8 cellular contexts compared by ENCODE assay signal in the genomic region with DNA sequence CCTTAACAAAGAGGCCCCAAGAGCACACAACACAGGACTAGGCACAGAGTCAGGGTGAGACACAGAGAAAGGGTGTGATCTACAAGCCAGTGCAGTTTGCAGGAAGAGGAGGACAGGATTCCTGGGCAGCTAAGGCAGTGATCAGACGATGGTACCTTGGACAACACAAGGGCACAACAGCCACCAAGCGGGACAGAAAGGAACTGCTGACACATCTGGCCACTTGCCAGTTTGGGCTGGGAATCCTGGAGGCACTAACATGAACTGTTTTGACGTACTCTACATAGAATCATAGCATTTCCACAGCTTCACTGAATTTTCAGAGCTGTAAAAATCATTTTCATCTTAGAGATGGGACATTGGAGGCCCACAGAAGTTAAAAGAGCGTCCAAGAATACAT.
DNase-seq lines count a peak whose midpoint lies in the region; ATAC-seq and TF ChIP-seq lines count a peak whose summit lies in the region.

No MANE protein-coding gene starts in this region.

- POLR2A ChIA-PET in WTC11 (lab: Charles Lee): no interaction called here

- H3K27ac Mint-ChIP-seq in WTC11: no peak overlapping the region

- H3K27ac ChIP-seq in left lung (no peak overlapping the region), spleen (no peak overlapping the region), ascending aorta (no peak overlapping the region)

- ATAC-seq in WTC11 (peak; percentile 75), left lung (peak; percentile 27), GM21390 (IDR thresholded peaks at IDR 0.05; ENCODE audit: unreplicated experiment) (no peak), HG02642 (IDR thresholded peaks at IDR 0.05; ENCODE audit: poor library complexity, unreplicated experiment) (no peak)

- CTCF ChIA-PET in WTC11 (lab: Charles Lee): interaction anchor here (1.2 to 1.5 kb wide), 3 partner anchors 10 to 131 kb away, joined by 4 to 5 read pairs (median 4); no protein-coding TSS in a partner anchor

- no peaks in the 10 kb centered on the region for H3K36me3 ChIP-seq in left lung
- no peaks in the 10 kb centered on the region for H3K36me3 ChIP-seq in spleen
- H3K36me3 ChIP-seq in ascending aorta: no peaks in the 10 kb centered on the region

- intact Hi-C loops in left lung (cut with DNase I): no loop called here
- intact Hi-C loops in spleen (cut with DNase I; ENCODE audit: low total_unique reads): no loop called here
- intact Hi-C loops in ascending aorta (cut with DNase I): no loop called here

- no peak overlapping the region for H3K4me3 Mint-ChIP-seq in WTC11

- H3K9me3 ChIP-seq in left lung (no peaks in the 10 kb centered on the region), spleen (no peaks in the 10 kb centered on the region), ascending aorta (no peaks in the 10 kb centered on the region)

- H3K27me3 ChIP-seq in left lung: no peaks in the 10 kb centered on the region
- H3K27me3 ChIP-seq in spleen (replicated peaks in 1 of 7): no peaks in the 10 kb centered on the region
- no peaks in the 10 kb centered on the region for H3K27me3 ChIP-seq in ascending aorta

- H3K4me1 Mint-ChIP-seq in WTC11: peaks cover 16% of the 10 kb centered on the region

- H3K9me3 Mint-ChIP-seq in WTC11: peaks cover 5% of the 10 kb centered on the region; the same call in 1 of the 2 replicates

- TF ChIP-seq POLR2A in spleen (IDR thresholded peaks at IDR 0.05): no peak

- no peak for TF ChIP-seq CTCF in WTC11 (IDR thresholded peaks at IDR 0.05)
- peak in 1 of 2 donors; percentile 28 for TF ChIP-seq CTCF in left lung (IDR thresholded peaks at IDR 0.05)
- TF ChIP-seq CTCF in spleen (IDR thresholded peaks at IDR 0.05 in 8 of 11, conservative IDR thresholded peaks at IDR 0.05 in 3 of 11): peak in 5 of 11 experiments; percentile 8 to 41 (median 23)
- peak in 1 of 3 experiments; percentile 30 for TF ChIP-seq CTCF in ascending aorta (IDR thresholded peaks at IDR 0.05)

- DNase-seq in GF-D8 (lab: John Stamatoyannopoulos, UW) (peak; percentile 20), HT1080 (ENCODE audit: low read depth) (peak; percentile 72), WTC11 (ENCODE audit: low spot score) (peak; percentile 45), left lung (no peak), spleen (no peak), ascending aorta (ENCODE audit: low spot score in 2 of 2) (no peak)

- H3K4me3 ChIP-seq in left lung: no peak overlapping the region
- H3K4me3 ChIP-seq in spleen: no peak overlapping the region
- no peak overlapping the region for H3K4me3 ChIP-seq in ascending aorta

- H3K36me3 Mint-ChIP-seq in WTC11: no peaks in the 10 kb centered on the region

- H3K4me1 ChIP-seq in left lung (no peaks in the 10 kb centered on the region), spleen (no peaks in the 10 kb centered on the region), ascending aorta (no peaks in the 10 kb centered on the region)

- 28 to 40% (median 28%) methylated on average over 4 of the region's 4 CpGs for WGBS in spleen, 5 donors

- no peaks in the 10 kb centered on the region; the same call in 1 of the 2 replicates for H3K27me3 Mint-ChIP-seq in WTC11 (ENCODE audit: low read depth)

TF ChIP-seq in WTC11, 78 proteins besides CTCF, POLR2A, EP300 and RAD21:
- TF ChIP-seq SMAD3 (CRISPR knock-in tag; IDR thresholded peaks at IDR 0.05; ENCODE audit: borderline replicate concordance) (no peak), NFATC4 (CRISPR knock-in tag; IDR thresholded peaks at IDR 0.05) (no peak), ZNF423 (CRISPR knock-in tag; IDR thresholded peaks at IDR 0.05) (no peak), ZNF281 (CRISPR knock-in tag; IDR thresholded peaks at IDR 0.05) (no peak), CREB1 (CRISPR knock-in tag; IDR thresholded peaks at IDR 0.05) (no peak), CBFB (CRISPR knock-in tag; IDR thresholded peaks at IDR 0.05; ENCODE audit: low read depth) (no peak), MXD4 (CRISPR knock-in tag; IDR thresholded peaks at IDR 0.05; ENCODE audit: borderline replicate concordance) (no peak), TEAD1 (CRISPR knock-in tag; IDR thresholded peaks at IDR 0.05) (no peak), CREM (CRISPR knock-in tag; IDR thresholded peaks at IDR 0.05) (no peak), ZNF121 (CRISPR knock-in tag; IDR thresholded peaks at IDR 0.05) (no peak), TP53 (CRISPR knock-in tag; IDR thresholded peaks at IDR 0.05) (no peak), TCF7 (CRISPR knock-in tag; IDR thresholded peaks at IDR 0.05; ENCODE audit: low read depth) (no peak), MLX (CRISPR knock-in tag; IDR thresholded peaks at IDR 0.05) (no peak)
- TF ChIP-seq, protein P1, sequence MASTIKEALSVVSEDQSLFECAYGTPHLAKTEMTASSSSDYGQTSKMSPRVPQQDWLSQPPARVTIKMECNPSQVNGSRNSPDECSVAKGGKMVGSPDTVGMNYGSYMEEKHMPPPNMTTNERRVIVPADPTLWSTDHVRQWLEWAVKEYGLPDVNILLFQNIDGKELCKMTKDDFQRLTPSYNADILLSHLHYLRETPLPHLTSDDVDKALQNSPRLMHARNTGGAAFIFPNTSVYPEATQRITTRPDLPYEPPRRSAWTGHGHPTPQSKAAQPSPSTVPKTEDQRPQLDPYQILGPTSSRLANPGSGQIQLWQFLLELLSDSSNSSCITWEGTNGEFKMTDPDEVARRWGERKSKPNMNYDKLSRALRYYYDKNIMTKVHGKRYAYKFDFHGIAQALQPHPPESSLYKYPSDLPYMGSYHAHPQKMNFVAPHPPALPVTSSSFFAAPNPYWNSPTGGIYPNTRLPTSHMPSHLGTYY (CRISPR knock-in tag; IDR thresholded peaks at IDR 0.05): no peak
- TF ChIP-seq, protein P2, sequence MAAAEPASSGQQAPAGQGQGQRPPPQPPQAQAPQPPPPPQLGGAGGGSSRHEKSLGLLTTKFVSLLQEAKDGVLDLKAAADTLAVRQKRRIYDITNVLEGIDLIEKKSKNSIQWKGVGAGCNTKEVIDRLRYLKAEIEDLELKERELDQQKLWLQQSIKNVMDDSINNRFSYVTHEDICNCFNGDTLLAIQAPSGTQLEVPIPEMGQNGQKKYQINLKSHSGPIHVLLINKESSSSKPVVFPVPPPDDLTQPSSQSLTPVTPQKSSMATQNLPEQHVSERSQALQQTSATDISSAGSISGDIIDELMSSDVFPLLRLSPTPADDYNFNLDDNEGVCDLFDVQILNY (CRISPR knock-in tag; IDR thresholded peaks at IDR 0.05): no peak
- TF ChIP-seq, protein P3, sequence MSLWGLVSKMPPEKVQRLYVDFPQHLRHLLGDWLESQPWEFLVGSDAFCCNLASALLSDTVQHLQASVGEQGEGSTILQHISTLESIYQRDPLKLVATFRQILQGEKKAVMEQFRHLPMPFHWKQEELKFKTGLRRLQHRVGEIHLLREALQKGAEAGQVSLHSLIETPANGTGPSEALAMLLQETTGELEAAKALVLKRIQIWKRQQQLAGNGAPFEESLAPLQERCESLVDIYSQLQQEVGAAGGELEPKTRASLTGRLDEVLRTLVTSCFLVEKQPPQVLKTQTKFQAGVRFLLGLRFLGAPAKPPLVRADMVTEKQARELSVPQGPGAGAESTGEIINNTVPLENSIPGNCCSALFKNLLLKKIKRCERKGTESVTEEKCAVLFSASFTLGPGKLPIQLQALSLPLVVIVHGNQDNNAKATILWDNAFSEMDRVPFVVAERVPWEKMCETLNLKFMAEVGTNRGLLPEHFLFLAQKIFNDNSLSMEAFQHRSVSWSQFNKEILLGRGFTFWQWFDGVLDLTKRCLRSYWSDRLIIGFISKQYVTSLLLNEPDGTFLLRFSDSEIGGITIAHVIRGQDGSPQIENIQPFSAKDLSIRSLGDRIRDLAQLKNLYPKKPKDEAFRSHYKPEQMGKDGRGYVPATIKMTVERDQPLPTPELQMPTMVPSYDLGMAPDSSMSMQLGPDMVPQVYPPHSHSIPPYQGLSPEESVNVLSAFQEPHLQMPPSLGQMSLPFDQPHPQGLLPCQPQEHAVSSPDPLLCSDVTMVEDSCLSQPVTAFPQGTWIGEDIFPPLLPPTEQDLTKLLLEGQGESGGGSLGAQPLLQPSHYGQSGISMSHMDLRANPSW (CRISPR knock-in tag; conservative IDR thresholded peaks at IDR 0.05; ENCODE audit: low read depth): no peak

Comparison
In these comparisons a context has a peak if more than half of its experiments do, and no peak if none do; other contexts are left out.
1. DNase-seq: peak in GF-D8 (single experiment), HT1080 (single experiment) and WTC11 (single experiment); none in left lung (0 of 2), spleen (single experiment) and ascending aorta (0 of 2).
2. ATAC-seq: peak in WTC11 (single experiment) and left lung (single experiment); none in GM21390 (single experiment) and HG02642 (single experiment).